13 cellular contexts compared by ENCODE assay signal in genomic region chr2:133504566-133505505, GRCh38.
DNase-seq lines count a peak whose midpoint lies in the region; ATAC-seq lines count a peak whose summit lies in the region.
"Had no signal": no experiment of that assay in that cellular context is flagged by ENCODE, and none has a peak within 500 bp of the region (broad histone marks: within the 10 kb centered on the region; RNA-seq: fewer than 3 reads in every experiment).

No MANE protein-coding gene starts in this region.

- peak; percentile 30 for DNase-seq in A172 (ENCODE audit: low spot score)
- DNase-seq in LHCN-M2 (ENCODE audit: low read depth), result peak; percentile 3
- peak; percentile 7 for DNase-seq in cerebellum (ENCODE audit: low spot score)
- peak; percentile 64 for DNase-seq in left lobe of liver (ENCODE audit: low spot score)
- DNase-seq in activated T-cell treated with anti-CD3 and anti-CD28 coated beads, Interleukin-2, amount 50 U/mL, for 4 hours, result no peak
- DNase-seq in DMS53 treated with DMSO at 0.1 percent for 48 hours (lab: John Stamatoyannopoulos, UW; ENCODE audit: unreplicated experiment), result no peak
- no peak for DNase-seq in activated gamma-delta T cell (lab: John Stamatoyannopoulos, UW)
- DNase-seq: activated naive CD8-positive, alpha-beta T cell treated with anti-CD3 and anti-CD28 coated beads for 36 hours; AML-193; nephron progenitor cell had no signal

- H3K36me3 Mint-ChIP-seq in activated T-cell treated with anti-CD3 and anti-CD28 coated beads, Interleukin-2, amount 50 U/mL, for 4 hours (ENCODE audit: insufficient read depth), result no peaks in the 10 kb centered on the region
- H3K36me3 Mint-ChIP-seq: activated naive CD8-positive, alpha-beta T cell treated with anti-CD3 and anti-CD28 coated beads for 36 hours had no signal

- ATAC-seq in left lobe of liver (peak; percentile 60), GM19351 (IDR thresholded peaks at IDR 0.05; ENCODE audit: unreplicated experiment) (no peak)
- ATAC-seq in activated T-cell treated with anti-CD3 and anti-CD28 coated beads, Interleukin-2, amount 50 U/mL, for 4 hours, result no peak
- ATAC-seq: activated CD4-positive, CD25-positive, alpha-beta regulatory T cell treated with anti-CD3 and anti-CD28 coated beads, Interleukin-2, amount 50 U/mL, for 24 hours; gastroesophageal sphincter had no signal

- no peaks in the 10 kb centered on the region for H3K9me3 Mint-ChIP-seq in activated T-cell treated with anti-CD3 and anti-CD28 coated beads, Interleukin-2, amount 50 U/mL, for 4 hours
- H3K9me3 Mint-ChIP-seq: activated naive CD8-positive, alpha-beta T cell treated with anti-CD3 and anti-CD28 coated beads for 36 hours; nephron progenitor cell had no signal

- no peak overlapping the region for H3K4me3 Mint-ChIP-seq in activated T-cell treated with anti-CD3 and anti-CD28 coated beads, Interleukin-2, amount 50 U/mL, for 4 hours
- H3K4me3 Mint-ChIP-seq: activated naive CD8-positive, alpha-beta T cell treated with anti-CD3 and anti-CD28 coated beads for 36 hours; nephron progenitor cell had no signal

- H3K4me1 Mint-ChIP-seq in activated T-cell treated with anti-CD3 and anti-CD28 coated beads, Interleukin-2, amount 50 U/mL, for 4 hours (ENCODE audit: low read depth), result no peaks in the 10 kb centered on the region
- H3K4me1 Mint-ChIP-seq: activated naive CD8-positive, alpha-beta T cell treated with anti-CD3 and anti-CD28 coated beads for 36 hours; nephron progenitor cell had no signal

- H3K27me3 Mint-ChIP-seq in activated T-cell treated with anti-CD3 and anti-CD28 coated beads, Interleukin-2, amount 50 U/mL, for 4 hours (ENCODE audit: low read depth), result no peaks in the 10 kb centered on the region
- H3K27me3 Mint-ChIP-seq: activated naive CD8-positive, alpha-beta T cell treated with anti-CD3 and anti-CD28 coated beads for 36 hours had no signal

Comparison
In these comparisons a context has a peak if more than half of its experiments do, and no peak if none do; other contexts are left out.
1. DNase-seq: peak in A172 (single experiment), LHCN-M2 (single experiment), cerebellum (single experiment) and left lobe of liver (single experiment); none in activated T-cell treated with anti-CD3 and anti-CD28 coated beads, Interleukin-2, amount 50 U/mL, for 4 hours (single experiment), DMS53 treated with DMSO at 0.1 percent for 48 hours (single experiment) and activated gamma-delta T cell (single experiment).